In the genomic region with DNA sequence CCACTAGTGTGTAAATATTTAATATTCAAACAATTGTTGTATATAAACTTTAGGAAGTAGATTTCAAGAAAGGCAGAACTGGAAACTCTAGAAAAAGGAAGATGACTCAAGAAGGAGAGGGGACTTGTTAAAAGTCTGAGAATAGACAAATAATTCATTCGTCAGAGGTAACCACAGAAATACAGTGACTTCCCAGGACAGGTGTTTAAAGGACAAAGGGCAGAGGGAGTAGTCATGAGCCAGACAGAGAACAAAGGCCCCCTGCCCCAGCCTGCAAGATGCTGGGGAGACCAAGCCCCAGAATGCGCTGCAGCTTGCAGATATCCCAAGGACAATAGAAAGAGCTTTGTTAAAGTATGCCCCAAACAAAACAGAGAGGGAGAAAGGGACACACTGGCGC, we compare ENCODE assay signal across 18 cellular contexts.
DNase-seq lines count a peak whose midpoint lies in the region; ATAC-seq and TF ChIP-seq lines count a peak whose summit lies in the region.
"Had no signal": no experiment of that assay in that cellular context is flagged by ENCODE, and none has a peak within 500 bp of the region (broad histone marks: within the 10 kb centered on the region; RNA-seq: fewer than 3 reads in every experiment).

No MANE protein-coding gene starts in this region.

- TF ChIP-seq EP300 in tibial nerve (IDR thresholded peaks at IDR 0.05): no peak

- H3K79me2 ChIP-seq in Loucy (ENCODE audit: insufficient read depth, low read length): no peaks in the 10 kb centered on the region
- no peaks in the 10 kb centered on the region for H3K79me2 ChIP-seq in Karpas-422 (ENCODE audit: low read length)

- TF ChIP-seq CTCF in Loucy (conservative IDR thresholded peaks at IDR 0.05; ENCODE audit: low read length) (no peak), tibial nerve (IDR thresholded peaks at IDR 0.05) (no peak), lower leg skin (IDR thresholded peaks at IDR 0.05) (no peak)

- peak overlapping the region; percentile 42 for H3K9ac ChIP-seq in Loucy (ENCODE audit: low read depth, low read length, poor library complexity, severe bottlenecking)
- no peak overlapping the region for H3K9ac ChIP-seq in Karpas-422 (ENCODE audit: low read length)

- H4K20me1 ChIP-seq in Loucy (ENCODE audit: insufficient read depth, low read length, poor library complexity, severe bottlenecking) (no peaks in the 10 kb centered on the region), Karpas-422 (ENCODE audit: insufficient read depth, low read depth, low read length) (no peaks in the 10 kb centered on the region)

- H3K27ac ChIP-seq in Karpas-422 (ENCODE audit: low read length) (no peak overlapping the region), tibial nerve (no peak overlapping the region)
- H3K27ac ChIP-seq: dorsolateral prefrontal cortex had no signal

- WGBS in tibial nerve, 2 donors: 58 to 70% methylated on average over 3 of the region's 3 CpGs
- 89% methylated on average over 3 of the region's 3 CpGs for WGBS in lower leg skin, 2 donors

- ATAC-seq in left colon: peak; percentile 54
- ATAC-seq: activated CD8-positive, alpha-beta T cell treated with anti-CD3 and anti-CD28 coated beads for 36 hours; natural killer cell; stimulated activated naive CD8-positive, alpha-beta T cell treated with anti-CD3 and anti-CD28 coated beads, Interleukin-15, Interleukin-2, amounts not matched to agents 100 U/mL and 50 U/mL, for 24 hours had no signal

- H3K36me3 ChIP-seq in Loucy (ENCODE audit: insufficient read depth, low read length) (no peaks in the 10 kb centered on the region), Karpas-422 (ENCODE audit: insufficient read depth, low read length) (no peaks in the 10 kb centered on the region), tibial nerve (peaks cover 0 to 15% (median 0%) of the 10 kb centered on the region in 3 donors)
- H3K36me3 ChIP-seq: MG63 had no signal

- no peaks in the 10 kb centered on the region for H3K27me3 ChIP-seq in Loucy (ENCODE audit: insufficient read depth, low read length, poor library complexity, severe bottlenecking)
- H3K27me3 ChIP-seq in Karpas-422 (ENCODE audit: low read length): no peaks in the 10 kb centered on the region
- no peaks in the 10 kb centered on the region for H3K27me3 ChIP-seq in tibial nerve
- H3K27me3 ChIP-seq: MG63 had no signal

- H3K9me3 ChIP-seq in Loucy (ENCODE audit: insufficient read depth, low read depth, low read length) (no peaks in the 10 kb centered on the region), Karpas-422 (ENCODE audit: low read length) (no peaks in the 10 kb centered on the region), tibial nerve (no peaks in the 10 kb centered on the region)
- H3K9me3 ChIP-seq: MG63 had no signal

- H3K4me1 ChIP-seq in Loucy (ENCODE audit: insufficient read depth, low read length, poor library complexity, severe bottlenecking) (peaks cover 72% of the 10 kb centered on the region), Karpas-422 (ENCODE audit: low read length) (no peaks in the 10 kb centered on the region), tibial nerve (peaks cover 0 to 8% (median 0%) of the 10 kb centered on the region in 4 donors)

- DNase-seq in COLO668 (lab: John Stamatoyannopoulos, UW; ENCODE audit: unreplicated experiment) (peak; percentile 37), SIG-M5 (lab: John Stamatoyannopoulos, UW) (peak; percentile 46), left colon (no peak), Karpas-422 (no peak), tibial nerve (ENCODE audit: low spot score in 2 of 2) (no peak), lower leg skin (ENCODE audit: low spot score in 2 of 2) (no peak), hippocampal formation (lab: John Stamatoyannopoulos, UW) (no peak)
- DNase-seq: activated CD8-positive, alpha-beta T cell treated with anti-CD3 and anti-CD28 coated beads for 36 hours; activated naive CD8-positive, alpha-beta T cell treated with anti-CD3 and anti-CD28 coated beads for 36 hours; DMS79; dorsolateral prefrontal cortex; mesenchymal stem cell; MG63; natural killer cell; NCI-H2081 treated with DMSO at 0.1 percent for 48 hours; NCI-H82; stimulated activated naive CD8-positive, alpha-beta T cell treated with anti-CD3 and anti-CD28 coated beads, Interleukin-15, Interleukin-2, amounts not matched to agents 100 U/mL and 50 U/mL, for 24 hours had no signal

- intact Hi-C loops in left colon (cut with DNase I, micrococcal nuclease) (no loop called here), lower leg skin (cut with DNase I; ENCODE audit: low total_unique reads) (no loop called here)

- peak overlapping the region; percentile 19 for H3K4me3 ChIP-seq in Loucy (ENCODE audit: low read length, poor library complexity, severe bottlenecking)
- H3K4me3 ChIP-seq in Karpas-422 (ENCODE audit: low read length): no peak overlapping the region
- no peak overlapping the region for H3K4me3 ChIP-seq in tibial nerve
- H3K4me3 ChIP-seq in lower leg skin (ENCODE audit: low read depth, poor library complexity, severe bottlenecking): no peak overlapping the region
- H3K4me3 ChIP-seq: MG63 had no signal

- H3K9me2 ChIP-seq in Loucy (replicated peaks; ENCODE audit: low read depth, low read length) (no peaks in the 10 kb centered on the region), Karpas-422 (replicated peaks; ENCODE audit: insufficient read depth, low read length) (no peaks in the 10 kb centered on the region)

- H3K4me2 ChIP-seq in Loucy (ENCODE audit: low read depth, low read length, poor library complexity, severe bottlenecking) (peak overlapping the region; percentile 44), Karpas-422 (ENCODE audit: low read depth, low read length, poor library complexity, severe bottlenecking) (no peak overlapping the region)

- TF ChIP-seq POLR2A in tibial nerve (IDR thresholded peaks at IDR 0.05): no peak
- no peak for TF ChIP-seq POLR2A in lower leg skin (IDR thresholded peaks at IDR 0.05)

- H3F3A ChIP-seq in Loucy (ENCODE audit: low read depth): peaks cover 6% of the 10 kb centered on the region; the same call in 1 of the 2 replicates

- H2AFZ ChIP-seq in Loucy (ENCODE audit: low read length) (peak overlapping the region; percentile 41), Karpas-422 (ENCODE audit: low read length) (no peak overlapping the region)

Comparison
In these comparisons a context has a peak if more than half of its experiments do, and no peak if none do; other contexts are left out.
1. DNase-seq: peak in COLO668 (single experiment) and SIG-M5 (single experiment); none in left colon (0 of 2), Karpas-422 (single experiment), tibial nerve (0 of 2), lower leg skin (0 of 2) and hippocampal formation (0 of 2).